In the genomic region with DNA sequence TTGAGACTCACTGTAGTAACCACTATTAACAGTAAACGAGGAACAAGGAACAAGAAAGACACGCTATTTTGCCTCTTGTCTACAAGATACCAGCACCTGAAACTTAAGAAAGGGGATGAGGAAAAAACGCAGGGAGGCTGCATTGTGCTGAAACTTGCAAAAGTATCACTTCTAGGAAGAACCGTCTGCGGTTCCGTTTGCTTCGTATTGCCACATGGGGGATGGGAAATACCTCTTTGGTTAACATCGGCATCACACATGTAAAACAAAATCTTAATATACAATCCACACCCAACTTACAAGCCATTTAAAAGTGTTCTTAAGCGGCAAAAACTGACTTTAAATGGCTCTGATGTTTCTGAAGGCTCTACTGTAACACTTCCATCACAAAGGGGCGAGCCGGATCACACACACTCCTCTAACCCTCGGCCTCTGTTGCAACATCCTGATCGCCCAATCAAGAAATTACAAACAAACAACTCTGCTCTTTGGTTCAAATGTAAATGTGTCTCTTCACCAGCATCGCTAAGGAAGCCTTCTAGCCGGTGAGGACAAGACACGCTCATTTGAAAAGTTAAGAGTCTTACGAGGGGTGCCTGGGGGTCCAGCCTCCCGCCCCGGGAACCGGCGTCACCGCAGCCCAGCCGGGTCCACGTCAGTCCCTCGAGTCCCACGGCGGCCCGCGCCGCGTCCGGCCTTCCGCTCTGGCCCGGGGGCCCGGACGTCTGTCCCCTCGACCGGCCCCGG, we compare ENCODE assay signal across 8 cellular contexts. TPM values are rescaled to one million over a fixed set of nuclear protein-coding genes. Genes with fewer than 3 reads are reported as not detected.
DNase-seq lines count a peak whose midpoint lies in the region; ATAC-seq and TF ChIP-seq lines count a peak whose summit lies in the region.

No MANE protein-coding gene starts in this region.

- H4K91ac ChIP-seq in H9 (ENCODE audit: insufficient read length, low read depth, low read length), result no peak overlapping the region

- H2BK12ac ChIP-seq in H9 (ENCODE audit: insufficient read length, low read depth, low read length), result no peak overlapping the region

- H3K9ac ChIP-seq in H9 (ENCODE audit: extremely low read depth, insufficient read length, low read length) (peak overlapping the region; percentile 97), mesendoderm (ENCODE audit: low read length) (peak overlapping the region; percentile 79)

- H3K79me2 ChIP-seq in H9 (ENCODE audit: insufficient read depth, low read length) (peaks cover 38% of the 10 kb centered on the region), mesendoderm (ENCODE audit: control insufficient read depth, insufficient read depth, low read length) (peaks cover 48% of the 10 kb centered on the region)

- peaks cover 0 to 3% (median 0%) of the 10 kb centered on the region in 3 donors for H3K27me3 Mint-ChIP-seq in CD14-positive monocyte (ENCODE audit: low read depth in 3 of 3)
- no peaks in the 10 kb centered on the region for H3K27me3 Mint-ChIP-seq in H9 (ENCODE audit: low read depth)

- DNase-seq in CD14-positive monocyte (ENCODE audit: low spot score), result no peak
- no peak for DNase-seq in H9
- peak in 1 of 2 experiments; percentile 34 for DNase-seq in SJCRH30
- DNase-seq in choroid plexus epithelial cell (ENCODE audit: low read depth), result peak; percentile 60
- peak; percentile 57 for DNase-seq in mesendoderm
- DNase-seq in tibial nerve (ENCODE audit: low spot score in 2 of 2), result peak in 1 of 2 donors; percentile 29
- no peak for DNase-seq in 8988T

- H3K4me1 ChIP-seq in H9 (ENCODE audit: insufficient read depth, low read length) (peaks cover 3% of the 10 kb centered on the region; the same call in 1 of the 2 replicates), SJCRH30 (peaks cover 6% of the 10 kb centered on the region; the same call in 1 of the 2 replicates), mesendoderm (ENCODE audit: control insufficient read depth, low read depth, low read length) (peaks cover 2% of the 10 kb centered on the region), tibial nerve (peaks cover 0 to 47% (median 27%) of the 10 kb centered on the region in 4 donors)

- no CpG with 5 or more reads among the region's 39 CpGs for WGBS in H9 (ENCODE audit: extremely low coverage, insufficient read length, low lambda C conversion rate)
- WGBS in mesendoderm (ENCODE audit: extremely low coverage, insufficient coverage, low lambda C conversion rate), result no CpG with 5 or more reads among the region's 39 CpGs
- 1% methylated on average over 17 to 19 of the region's 39 CpGs for WGBS in tibial nerve, 2 donors

- H3K4me3 Mint-ChIP-seq in CD14-positive monocyte, result peak overlapping the region; percentile 84 to 92
- peak overlapping the region; percentile 93 to 96 for H3K4me3 Mint-ChIP-seq in H9

- H4K20me1 ChIP-seq in H9 (ENCODE audit: control insufficient read depth, insufficient read depth, insufficient read length), result peaks cover 2% of the 10 kb centered on the region

- H2AFZ ChIP-seq in H9 (ENCODE audit: low read length), result no peak overlapping the region

- H3K4ac ChIP-seq in H9 (ENCODE audit: low read depth, low read length) (no peak overlapping the region; the same call in 1 of the 2 replicates), mesendoderm (ENCODE audit: low read depth, low read length) (peak overlapping the region; percentile 92)

- no peak overlapping the region for H2BK15ac ChIP-seq in H9 (ENCODE audit: low read depth, low read length)
- no peak overlapping the region for H2BK15ac ChIP-seq in mesendoderm (replicated peaks; ENCODE audit: low read depth)

- intact Hi-C loops in CD14-positive monocyte (cut with micrococcal nuclease), result loop anchor here in 1 of 2 donors (2.0 to 10.0 kb wide), 3 partner anchors 117 to 309 kb away; a partner anchor contains a TSS

- TF ChIP-seq EP300 in tibial nerve (IDR thresholded peaks at IDR 0.05), result no peak

- H3K27ac Mint-ChIP-seq in CD14-positive monocyte (peak overlapping the region; percentile 92 to 97 (median 95)), H9 (peak overlapping the region; percentile 84 to 98 (median 97); a peak in 6 of 7 replicates)

- H3K4me2 ChIP-seq in H9 (ENCODE audit: insufficient read depth, insufficient read length, low read length) (peak overlapping the region; percentile 94), mesendoderm (ENCODE audit: low read length) (peak overlapping the region; percentile 89)

- H4K8ac ChIP-seq in H9 (replicated peaks; ENCODE audit: insufficient read length, low read depth, low read length) (no peak overlapping the region), mesendoderm (ENCODE audit: low read depth, low read length) (no peak overlapping the region)

- no peak overlapping the region for H2BK5ac ChIP-seq in H9 (ENCODE audit: insufficient read length, low read length)
- no peak overlapping the region for H2BK5ac ChIP-seq in mesendoderm (ENCODE audit: low read length)

- peak overlapping the region; percentile 59 for H3T11ph ChIP-seq in H9 (ENCODE audit: low read length)

- H3K9me3 Mint-ChIP-seq in CD14-positive monocyte (no peaks in the 10 kb centered on the region), H9 (no peaks in the 10 kb centered on the region)

- no peak for ATAC-seq in GM19324 (IDR thresholded peaks at IDR 0.05; ENCODE audit: low FRiP score, unreplicated experiment)

- H3K36me3 ChIP-seq in SJCRH30 (peaks cover 14% of the 10 kb centered on the region), mesendoderm (ENCODE audit: control insufficient read depth, insufficient read depth, low read length) (peaks cover 4% of the 10 kb centered on the region), tibial nerve (peaks cover 0 to 18% (median 3%) of the 10 kb centered on the region in 3 donors)

- H3K36me3 Mint-ChIP-seq in CD14-positive monocyte (peaks cover 17 to 31% of the 10 kb centered on the region in 2 donors), H9 (ENCODE audit: insufficient read depth in 1 of 3, low read depth in 3 of 3) (peaks cover 8 to 22% (median 19%) of the 10 kb centered on the region in 3 experiments; a peak in 6 of 7 replicates)

- peaks cover 15% of the 10 kb centered on the region for H3K4me1 Mint-ChIP-seq in CD14-positive monocyte
- H3K4me1 Mint-ChIP-seq in H9, result peaks cover 8 to 14% of the 10 kb centered on the region in 2 experiments

- H3K14ac ChIP-seq in H9 (ENCODE audit: insufficient read depth, low read length), result peak overlapping the region; percentile 86; the same call in 1 of the 2 replicates

- H3K27ac ChIP-seq in H9 (ENCODE audit: insufficient read length, low read depth, low read length), result peak overlapping the region; percentile 34
- peak overlapping the region; percentile 68 for H3K27ac ChIP-seq in SJCRH30
- peak overlapping the region; percentile 92 for H3K27ac ChIP-seq in mesendoderm (ENCODE audit: low read depth, low read length)
- peak overlapping the region; percentile 75 to 100 (median 100) for H3K27ac ChIP-seq in tibial nerve

- TF ChIP-seq POLR2A in tibial nerve (IDR thresholded peaks at IDR 0.05), result no peak

- H3K9me3 ChIP-seq in H9 (ENCODE audit: control insufficient read depth, low read depth, low read length) (no peaks in the 10 kb centered on the region), SJCRH30 (replicated peaks) (no peaks in the 10 kb centered on the region), tibial nerve (no peaks in the 10 kb centered on the region)

- no peaks in the 10 kb centered on the region for H3K27me3 ChIP-seq in H9 (ENCODE audit: insufficient read depth, low read length)
- H3K27me3 ChIP-seq in SJCRH30, result no peaks in the 10 kb centered on the region
- no peaks in the 10 kb centered on the region for H3K27me3 ChIP-seq in mesendoderm (ENCODE audit: insufficient read depth, low read length, poor library complexity)
- H3K27me3 ChIP-seq in tibial nerve, result no peaks in the 10 kb centered on the region

- no peak overlapping the region for H2AK5ac ChIP-seq in H9 (ENCODE audit: insufficient read length, low read length)
- no peak overlapping the region for H2AK5ac ChIP-seq in mesendoderm (ENCODE audit: low read length)

- peaks cover 11% of the 10 kb centered on the region for H3K23me2 ChIP-seq in H9 (ENCODE audit: insufficient read length, low read depth, low read length, poor library complexity, severe bottlenecking)

- H3K79me1 ChIP-seq in H9 (ENCODE audit: insufficient read depth, low read depth, low read length, poor library complexity, severe bottlenecking), result peaks cover 4% of the 10 kb centered on the region
- peaks cover 8% of the 10 kb centered on the region for H3K79me1 ChIP-seq in mesendoderm (ENCODE audit: low read length)

- peak overlapping the region; percentile 90 for H2BK20ac ChIP-seq in H9 (ENCODE audit: low read depth, low read length, poor library complexity, severe bottlenecking)

- no peak overlapping the region for H3K56ac ChIP-seq in H9 (ENCODE audit: insufficient read length, low read depth, low read length)
- peak overlapping the region; percentile 85 for H3K56ac ChIP-seq in mesendoderm (ENCODE audit: low read length)

- H2BK120ac ChIP-seq in H9 (ENCODE audit: low read depth, low read length, poor library complexity, severe bottlenecking), result peak overlapping the region; percentile 71
- H2BK120ac ChIP-seq in mesendoderm (ENCODE audit: low read depth, low read length), result no peak overlapping the region

- TF ChIP-seq CTCF in CD14-positive monocyte (IDR thresholded peaks at IDR 0.05), result no peak
- TF ChIP-seq CTCF in H9 (conservative IDR thresholded peaks at IDR 0.05), result no peak
- TF ChIP-seq CTCF in choroid plexus epithelial cell (conservative IDR thresholded peaks at IDR 0.05; ENCODE audit: low read depth, low read length), result no peak
- no peak for TF ChIP-seq CTCF in tibial nerve (IDR thresholded peaks at IDR 0.05)

- peak overlapping the region; percentile 93 for H3K4me3 ChIP-seq in SJCRH30
- peak overlapping the region; percentile 80 for H3K4me3 ChIP-seq in choroid plexus epithelial cell (ENCODE audit: low read depth, low read length)
- H3K4me3 ChIP-seq in mesendoderm (ENCODE audit: low read length), result peak overlapping the region; percentile 99
- H3K4me3 ChIP-seq in tibial nerve, result peak overlapping the region; percentile 52 to 99 (median 82)

- H4K5ac ChIP-seq in H9 (ENCODE audit: insufficient read length, low read depth, low read length) (no peak overlapping the region), mesendoderm (ENCODE audit: low read length) (no peak overlapping the region)

- H3K23ac ChIP-seq in H9 (ENCODE audit: insufficient read length, low read depth, low read length) (no peak overlapping the region), mesendoderm (ENCODE audit: low read length) (no peak overlapping the region)

- H3K18ac ChIP-seq in H9 (ENCODE audit: insufficient read length, low read depth, low read length), result peak overlapping the region; percentile 86
- peak overlapping the region; percentile 96 for H3K18ac ChIP-seq in mesendoderm (ENCODE audit: low read length)

RNA-seq across cellular contexts. Expression of a gene that starts 0.6 kb away (rescaled TPM):
- 10 to 100 TPM; 11.1 to 19.1 TPM for polyA plus RNA-seq in CD14-positive monocyte
- total RNA-seq in H9 (2021) (52.1 and 56.4 TPM in 2 replicates), tibial nerve (10 to 100 TPM; 45.8 to 67.5 (median 47.9) TPM)
- 44.5 and 47.7 TPM in 2 replicates for total RNA-seq in SJCRH30 (2014; rRNA removed; shearing (Covaris generic))
- polyA plus RNA-seq in mesendoderm (2013, experiment 1 of 2), result 23.8 TPM
- polyA plus RNA-seq in mesendoderm (2013, experiment 2 of 2), result 22.3 TPM

RNA-seq across cellular contexts. Expression of a gene that starts 42.6 kb away (rescaled TPM):
- polyA plus RNA-seq in CD14-positive monocyte, result 1 to 10 TPM; 1.0 TPM
- 20.4 and 21.0 TPM in 2 replicates for total RNA-seq in H9 (2021)
- total RNA-seq in SJCRH30 (2014; rRNA removed; shearing (Covaris generic)), result 14.3 and 18.3 TPM in 2 replicates
- polyA plus RNA-seq in mesendoderm (2013, experiment 1 of 2), result 7.3 TPM
- 7.3 TPM for polyA plus RNA-seq in mesendoderm (2013, experiment 2 of 2)
- total RNA-seq in tibial nerve, result 10 to 100 TPM; 15.1 to 23.1 (median 18.6) TPM

Comparison
In these comparisons a context has a peak if more than half of its experiments do, and no peak if none do; other contexts are left out.
1. DNase-seq: peak in choroid plexus epithelial cell (single experiment) and mesendoderm (single experiment); none in CD14-positive monocyte (single experiment), H9 (single experiment) and 8988T (single experiment).
2. H3K27ac ChIP-seq: peak in every context shown above with its lines; median percentile 100 in tibial nerve; 92 in mesendoderm; 68 in SJCRH30; 34 in H9.
3. Peak in every context shown above with its lines, with median percentiles within 50 percentile points of each other: H3K4me3 ChIP-seq.